In the genomic region with DNA sequence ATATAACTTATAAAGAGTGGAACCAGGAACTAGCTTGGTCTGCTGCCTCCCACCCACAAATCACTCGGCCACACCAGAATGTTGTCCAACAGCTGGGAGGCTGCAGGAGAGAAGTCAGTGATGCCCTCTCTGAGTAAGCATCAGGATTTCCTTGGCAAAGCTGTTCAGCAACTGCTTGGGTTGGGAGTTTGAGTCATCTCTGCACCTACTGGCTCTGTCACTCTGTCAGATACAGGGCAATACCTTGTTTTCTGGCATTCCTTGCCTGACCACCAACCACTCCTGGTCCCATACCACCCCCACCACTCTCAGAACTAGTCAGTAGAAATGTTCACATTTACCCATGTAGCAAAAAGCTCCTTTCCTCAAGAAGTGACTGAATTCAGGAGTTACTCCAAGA, we compare ENCODE assay signal across 17 cellular contexts. TPM values are rescaled to one million over a fixed set of nuclear protein-coding genes. Genes with fewer than 3 reads are reported as not detected.
DNase-seq lines count a peak whose midpoint lies in the region; ATAC-seq and TF ChIP-seq lines count a peak whose summit lies in the region.
"Had no signal": no experiment of that assay in that cellular context is flagged by ENCODE, and none has a peak within 500 bp of the region (broad histone marks: within the 10 kb centered on the region; RNA-seq: fewer than 3 reads in every experiment).

No MANE protein-coding gene starts in this region.

- peak overlapping the region; percentile 31 for H3K27ac ChIP-seq in epithelial cell of prostate
- H3K27ac ChIP-seq: right atrium auricular region had no signal

- TF ChIP-seq CTCF in Loucy (conservative IDR thresholded peaks at IDR 0.05; ENCODE audit: low read length) (no peak), GM10248 (IDR thresholded peaks at IDR 0.05; ENCODE audit: control extremely low read depth, extremely low read depth, low read depth, missing control alignments) (no peak)

- intact Hi-C loops in activated CD4-positive, alpha-beta T cell treated with anti-CD3 and anti-CD28 coated beads, Interleukin-2, amount 10 ng/mL, durations not matched to agents 24 days and 14 days (cut with micrococcal nuclease) = loop anchor here (5.0 kb wide), 1 partner anchor 152 kb away; no protein-coding TSS in a partner anchor

- no peak overlapping the region for H3K27ac Mint-ChIP-seq in activated CD4-positive, alpha-beta T cell treated with anti-CD3 and anti-CD28 coated beads, Interleukin-2, amount 10 ng/mL, durations not matched to agents 24 days and 14 days
- H3K27ac Mint-ChIP-seq: effector memory CD8-positive, alpha-beta T cell; IgD-negative memory B cell had no signal

- DNase-seq in activated CD4-positive, alpha-beta T cell treated with anti-CD3 and anti-CD28 coated beads, Interleukin-2, amount 50 U/mL, for 48 hours = peak; percentile 28 to 61
- no peak for DNase-seq in activated CD4-positive, alpha-beta T cell treated with anti-CD3 and anti-CD28 coated beads, Interleukin-2, amount 10 ng/mL, durations not matched to agents 24 days and 14 days
- DNase-seq in epithelial cell of prostate (ENCODE audit: low read depth, low spot score) (peak; percentile 60), GM10248 (ENCODE audit: extremely low spot score) (no peak)
- peak; percentile 30 for DNase-seq in stimulated activated CD4-positive, alpha-beta T cell treated with anti-CD3 and anti-CD28 coated beads, Interleukin-4, amount 100 ng/mL, for 24 hours
- DNase-seq: activated effector memory CD4-positive, alpha-beta T cell treated with Interleukin-2 at 50 U/mL for 16 hours; CD4-positive, CD25-positive, alpha-beta regulatory T cell; DND-41; effector memory CD8-positive, alpha-beta T cell; foreskin melanocyte; NCI-H1092 treated with DMSO at 0.1 percent for 48 hours; RPMI8226 had no signal

- H2AFZ ChIP-seq in Loucy (ENCODE audit: low read length) = peak overlapping the region; percentile 40; the same call in 1 of the 2 replicates

- H3K9me3 ChIP-seq in Loucy (ENCODE audit: insufficient read depth, low read depth, low read length) = no peaks in the 10 kb centered on the region
- H3K9me3 ChIP-seq: right atrium auricular region had no signal

- H3K27me3 ChIP-seq in Loucy (ENCODE audit: insufficient read depth, low read length, poor library complexity, severe bottlenecking) = no peaks in the 10 kb centered on the region
- H3K27me3 ChIP-seq: right atrium auricular region had no signal

- no peaks in the 10 kb centered on the region for H3K9me2 ChIP-seq in Loucy (replicated peaks; ENCODE audit: low read depth, low read length)

- H3K9me3 Mint-ChIP-seq in activated CD4-positive, alpha-beta T cell treated with anti-CD3 and anti-CD28 coated beads, Interleukin-2, amount 10 ng/mL, durations not matched to agents 24 days and 14 days = peaks cover 6% of the 10 kb centered on the region
- H3K9me3 Mint-ChIP-seq: CD4-positive, CD25-positive, alpha-beta regulatory T cell; effector memory CD8-positive, alpha-beta T cell; IgD-negative memory B cell had no signal

- no peaks in the 10 kb centered on the region for H3K36me3 Mint-ChIP-seq in activated CD4-positive, alpha-beta T cell treated with anti-CD3 and anti-CD28 coated beads, Interleukin-2, amount 10 ng/mL, durations not matched to agents 24 days and 14 days (ENCODE audit: low read depth)
- H3K36me3 Mint-ChIP-seq: CD4-positive, CD25-positive, alpha-beta regulatory T cell; IgD-negative memory B cell had no signal

- H3K4me3 Mint-ChIP-seq in activated CD4-positive, alpha-beta T cell treated with anti-CD3 and anti-CD28 coated beads, Interleukin-2, amount 10 ng/mL, durations not matched to agents 24 days and 14 days = no peak overlapping the region
- H3K4me3 Mint-ChIP-seq: effector memory CD8-positive, alpha-beta T cell; IgD-negative memory B cell had no signal

- POLR2A ChIA-PET in GM10248 (lab: Yijun Ruan, JAX) = interaction anchor here (0.6 kb wide), 1 partner anchor 1663 kb away, joined by 3 read pairs; no protein-coding TSS in a partner anchor

- peaks cover 8% of the 10 kb centered on the region for H3K27me3 Mint-ChIP-seq in activated CD4-positive, alpha-beta T cell treated with anti-CD3 and anti-CD28 coated beads, Interleukin-2, amount 10 ng/mL, durations not matched to agents 24 days and 14 days
- H3K27me3 Mint-ChIP-seq: effector memory CD8-positive, alpha-beta T cell had no signal

- H3K4me1 Mint-ChIP-seq in activated CD4-positive, alpha-beta T cell treated with anti-CD3 and anti-CD28 coated beads, Interleukin-2, amount 10 ng/mL, durations not matched to agents 24 days and 14 days = peaks cover 9% of the 10 kb centered on the region

- no peaks in the 10 kb centered on the region for H3K36me3 ChIP-seq in Loucy (ENCODE audit: insufficient read depth, low read length)
- H3K36me3 ChIP-seq: right atrium auricular region had no signal

- H3K4me2 ChIP-seq in Loucy (ENCODE audit: low read depth, low read length, poor library complexity, severe bottlenecking) = no peak overlapping the region

- H3K4me1 ChIP-seq in Loucy (ENCODE audit: insufficient read depth, low read length, poor library complexity, severe bottlenecking) = peaks cover 27% of the 10 kb centered on the region
- H3K4me1 ChIP-seq: right atrium auricular region had no signal

- no peak overlapping the region for H3K4me3 ChIP-seq in Loucy (ENCODE audit: low read length, poor library complexity, severe bottlenecking)
- H3K4me3 ChIP-seq: right atrium auricular region had no signal

- CTCF ChIA-PET in GM10248 (lab: Yijun Ruan, JAX) = interaction anchor here (1.1 kb wide), 1 partner anchor 39 kb away, joined by 3 read pairs; no protein-coding TSS in a partner anchor

- no peaks in the 10 kb centered on the region for H3K79me2 ChIP-seq in Loucy (ENCODE audit: insufficient read depth, low read length)

- H4K20me1 ChIP-seq in Loucy (ENCODE audit: insufficient read depth, low read length, poor library complexity, severe bottlenecking) = no peaks in the 10 kb centered on the region

- no peak for ATAC-seq in HG03571 (IDR thresholded peaks at IDR 0.05; ENCODE audit: unreplicated experiment)
- ATAC-seq in GM18502 (IDR thresholded peaks at IDR 0.05; ENCODE audit: poor library complexity, unreplicated experiment) = no peak
- ATAC-seq: effector memory CD8-positive, alpha-beta T cell had no signal

- H3F3A ChIP-seq in Loucy (ENCODE audit: low read depth) = no peaks in the 10 kb centered on the region

- no peak overlapping the region for H3K9ac ChIP-seq in Loucy (ENCODE audit: low read depth, low read length, poor library complexity, severe bottlenecking)

RNA-seq across cellular contexts. Expression of gene GCNT4, which starts 36.8 kb away (rescaled TPM):
- 0.52 and 0.70 TPM in 2 replicates for total RNA-seq in activated CD4-positive, alpha-beta T cell treated with anti-CD3 and anti-CD28 coated beads, Interleukin-2, amount 10 ng/mL, durations not matched to agents 24 days and 14 days

Comparison
In these comparisons a context has a peak if more than half of its experiments do, and no peak if none do; other contexts are left out.
1. DNase-seq: peak in activated CD4-positive, alpha-beta T cell treated with anti-CD3 and anti-CD28 coated beads, Interleukin-2, amount 50 U/mL, for 48 hours (2 of 2), epithelial cell of prostate (single experiment) and stimulated activated CD4-positive, alpha-beta T cell treated with anti-CD3 and anti-CD28 coated beads, Interleukin-4, amount 100 ng/mL, for 24 hours (single experiment); none in activated CD4-positive, alpha-beta T cell treated with anti-CD3 and anti-CD28 coated beads, Interleukin-2, amount 10 ng/mL, durations not matched to agents 24 days and 14 days (single experiment) and GM10248 (single experiment).